In the genomic region with DNA sequence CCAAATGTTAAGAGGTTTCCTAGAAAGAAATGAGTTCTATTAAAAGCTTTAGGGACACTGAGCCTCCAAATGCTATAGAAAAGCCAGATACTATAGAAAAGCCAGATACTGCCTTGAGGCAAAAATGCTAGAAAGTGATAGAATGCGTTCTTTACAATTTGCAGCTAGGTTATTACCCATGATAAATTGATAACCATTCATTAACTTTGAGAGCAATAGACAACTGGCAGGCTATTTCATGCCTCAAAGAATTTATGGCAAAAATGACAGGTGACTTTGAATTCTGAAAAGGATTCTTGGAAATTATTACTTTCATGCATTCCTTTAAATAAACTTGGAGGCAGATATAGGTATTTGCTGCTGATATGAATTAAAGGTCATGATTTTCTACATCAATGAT, we compare ENCODE assay signal across 1 cellular context.
TF ChIP-seq lines count a peak whose summit lies in the region.

No MANE protein-coding gene starts in this region.

TF ChIP-seq in SK-N-SH treated with all-trans-retinoic acid at 6 μM for 48 hours, 23 proteins besides CTCF, POLR2A, EP300 and RAD21 (continued from another document):
- TF ChIP-seq, protein P1, sequence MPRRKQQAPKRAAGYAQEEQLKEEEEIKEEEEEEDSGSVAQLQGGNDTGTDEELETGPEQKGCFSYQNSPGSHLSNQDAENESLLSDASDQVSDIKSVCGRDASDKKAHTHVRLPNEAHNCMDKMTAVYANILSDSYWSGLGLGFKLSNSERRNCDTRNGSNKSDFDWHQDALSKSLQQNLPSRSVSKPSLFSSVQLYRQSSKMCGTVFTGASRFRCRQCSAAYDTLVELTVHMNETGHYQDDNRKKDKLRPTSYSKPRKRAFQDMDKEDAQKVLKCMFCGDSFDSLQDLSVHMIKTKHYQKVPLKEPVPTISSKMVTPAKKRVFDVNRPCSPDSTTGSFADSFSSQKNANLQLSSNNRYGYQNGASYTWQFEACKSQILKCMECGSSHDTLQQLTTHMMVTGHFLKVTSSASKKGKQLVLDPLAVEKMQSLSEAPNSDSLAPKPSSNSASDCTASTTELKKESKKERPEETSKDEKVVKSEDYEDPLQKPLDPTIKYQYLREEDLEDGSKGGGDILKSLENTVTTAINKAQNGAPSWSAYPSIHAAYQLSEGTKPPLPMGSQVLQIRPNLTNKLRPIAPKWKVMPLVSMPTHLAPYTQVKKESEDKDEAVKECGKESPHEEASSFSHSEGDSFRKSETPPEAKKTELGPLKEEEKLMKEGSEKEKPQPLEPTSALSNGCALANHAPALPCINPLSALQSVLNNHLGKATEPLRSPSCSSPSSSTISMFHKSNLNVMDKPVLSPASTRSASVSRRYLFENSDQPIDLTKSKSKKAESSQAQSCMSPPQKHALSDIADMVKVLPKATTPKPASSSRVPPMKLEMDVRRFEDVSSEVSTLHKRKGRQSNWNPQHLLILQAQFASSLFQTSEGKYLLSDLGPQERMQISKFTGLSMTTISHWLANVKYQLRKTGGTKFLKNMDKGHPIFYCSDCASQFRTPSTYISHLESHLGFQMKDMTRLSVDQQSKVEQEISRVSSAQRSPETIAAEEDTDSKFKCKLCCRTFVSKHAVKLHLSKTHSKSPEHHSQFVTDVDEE (CRISPR knock-in tag; IDR thresholded peaks at IDR 0.05) = no peak
- TF ChIP-seq, protein P2, sequence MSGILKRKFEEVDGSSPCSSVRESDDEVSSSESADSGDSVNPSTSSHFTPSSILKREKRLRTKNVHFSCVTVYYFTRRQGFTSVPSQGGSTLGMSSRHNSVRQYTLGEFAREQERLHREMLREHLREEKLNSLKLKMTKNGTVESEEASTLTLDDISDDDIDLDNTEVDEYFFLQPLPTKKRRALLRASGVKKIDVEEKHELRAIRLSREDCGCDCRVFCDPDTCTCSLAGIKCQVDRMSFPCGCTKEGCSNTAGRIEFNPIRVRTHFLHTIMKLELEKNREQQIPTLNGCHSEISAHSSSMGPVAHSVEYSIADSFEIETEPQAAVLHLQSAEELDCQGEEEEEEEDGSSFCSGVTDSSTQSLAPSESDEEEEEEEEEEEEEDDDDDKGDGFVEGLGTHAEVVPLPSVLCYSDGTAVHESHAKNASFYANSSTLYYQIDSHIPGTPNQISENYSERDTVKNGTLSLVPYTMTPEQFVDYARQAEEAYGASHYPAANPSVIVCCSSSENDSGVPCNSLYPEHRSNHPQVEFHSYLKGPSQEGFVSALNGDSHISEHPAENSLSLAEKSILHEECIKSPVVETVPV (CRISPR knock-in tag; IDR thresholded peaks at IDR 0.05) = no peak
- TF ChIP-seq ZNF8 (CRISPR knock-in tag; IDR thresholded peaks at IDR 0.05) = no peak
- TF ChIP-seq PPARA (CRISPR knock-in tag; IDR thresholded peaks at IDR 0.05; ENCODE audit: borderline replicate concordance) = no peak
